25 cellular contexts compared by ENCODE assay signal in the genomic region with DNA sequence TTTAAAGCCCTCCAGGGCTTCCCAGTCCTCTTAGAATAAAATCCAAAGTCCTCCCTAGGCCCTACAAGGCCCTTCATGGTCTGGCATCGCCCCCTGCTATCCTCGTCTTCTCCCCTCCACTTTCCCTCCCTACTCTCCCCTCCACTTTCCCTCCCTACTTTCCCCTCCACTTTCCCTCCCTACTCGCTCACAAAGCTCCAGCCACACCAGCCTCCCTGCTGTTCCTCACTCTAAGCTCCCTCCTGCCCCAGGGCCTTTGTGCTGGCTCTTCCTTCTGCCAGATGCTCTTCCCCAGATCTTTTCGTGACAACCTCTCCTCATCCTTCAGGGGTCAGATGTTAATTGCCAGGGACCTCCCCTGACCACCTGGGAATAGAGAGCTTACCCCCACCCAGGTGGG. TPM values are rescaled to one million over a fixed set of nuclear protein-coding genes. Genes with fewer than 3 reads are reported as not detected.
"Had no signal": no experiment of that assay in that cellular context is flagged by ENCODE, and none has a peak within 500 bp of the region (broad histone marks: within the 10 kb centered on the region; RNA-seq: fewer than 3 reads in every experiment).

No MANE protein-coding gene starts in this region.

- H3K9me3 Mint-ChIP-seq: activated CD4-positive, alpha-beta memory T cell treated with anti-CD3 and anti-CD28 coated beads, Interleukin-2, amount 10 ng/mL, durations not matched to agents 7 days and 5 days; activated naive CD4-positive, alpha-beta T cell treated with anti-CD3 and anti-CD28 coated beads, Interleukin-2, amount 50 U/mL, for 72 hours; naive B cell; neural crest cell had no signal

- H3K27me3 Mint-ChIP-seq: activated CD4-positive, alpha-beta memory T cell treated with anti-CD3 and anti-CD28 coated beads, Interleukin-2, amount 10 ng/mL, durations not matched to agents 7 days and 5 days; naive B cell had no signal

- H3K4me3 ChIP-seq: adrenal gland, body of pancreas, gastrocnemius medialis, psoas muscle, sigmoid colon, tibial nerve had no signal

- H3K4me3 Mint-ChIP-seq: activated CD4-positive, alpha-beta memory T cell treated with anti-CD3 and anti-CD28 coated beads, Interleukin-2, amount 10 ng/mL, durations not matched to agents 7 days and 5 days; activated CD8-positive, alpha-beta memory T cell treated with anti-CD3 and anti-CD28 coated beads, Interleukin-2, amount 10 ng/mL, durations not matched to agents 7 days and 5 days; naive B cell; neural crest cell had no signal

- H3K4me1 Mint-ChIP-seq: neural crest cell had no signal

- H3K9me3 ChIP-seq: adrenal gland, body of pancreas, gastrocnemius medialis, psoas muscle, sigmoid colon, tibial nerve had no signal

- ATAC-seq: activated CD4-positive, CD25-positive, alpha-beta regulatory T cell treated with anti-CD3 and anti-CD28 coated beads, Interleukin-2, amount 50 U/mL, for 24 hours; activated CD8-positive, alpha-beta memory T cell treated with anti-CD3 and anti-CD28 coated beads, Interleukin-2, amount 10 ng/mL, durations not matched to agents 7 days and 5 days; activated naive CD4-positive, alpha-beta T cell treated with anti-CD3 and anti-CD28 coated beads, Interleukin-2, amount 50 U/mL, for 72 hours; body of pancreas; gastrocnemius medialis; left cardiac atrium; psoas muscle had no signal

- H3K36me3 ChIP-seq: gastrocnemius medialis, sigmoid colon, WERI-Rb-1 had no signal

- H2AFZ ChIP-seq: parathyroid adenoma had no signal

- DNase-seq: activated CD4-positive, alpha-beta memory T cell treated with anti-CD3 and anti-CD28 coated beads, Interleukin-2, amount 10 ng/mL, durations not matched to agents 7 days and 5 days; activated CD4-positive, alpha-beta T cell treated with anti-CD3 and anti-CD28 coated beads for 48 hours; activated CD8-positive, alpha-beta memory T cell treated with anti-CD3 and anti-CD28 coated beads, Interleukin-2, amount 10 ng/mL, durations not matched to agents 7 days and 5 days; activated naive CD4-positive, alpha-beta T cell; activated T-cell treated with anti-CD3 and anti-CD28 coated beads, Interleukin-2, amount 50 U/mL, for 48 hours; adrenal gland; body of pancreas; effector CD8-positive, alpha-beta T cell; gastrocnemius medialis; hippocampal formation; left cardiac atrium; mammary epithelial cell; naive B cell; nucleus accumbens; sigmoid colon; stimulated activated CD4-positive, alpha-beta T cell treated with anti-CD3 and anti-CD28 coated beads, Interleukin-4, amount 100 ng/mL, for 24 hours; stimulated activated naive CD4-positive, alpha-beta T cell; T-helper 1 cell; WERI-Rb-1 had no signal

- H3K27ac ChIP-seq: adrenal gland, body of pancreas, gastrocnemius medialis, parathyroid adenoma, psoas muscle, sigmoid colon, tibial nerve, WERI-Rb-1 had no signal

- H3K27ac Mint-ChIP-seq: activated CD4-positive, alpha-beta memory T cell treated with anti-CD3 and anti-CD28 coated beads, Interleukin-2, amount 10 ng/mL, durations not matched to agents 7 days and 5 days; activated CD8-positive, alpha-beta memory T cell treated with anti-CD3 and anti-CD28 coated beads, Interleukin-2, amount 10 ng/mL, durations not matched to agents 7 days and 5 days had no signal

- H3K27me3 ChIP-seq: adrenal gland, body of pancreas, gastrocnemius medialis, sigmoid colon, tibial nerve had no signal

- H3K36me3 Mint-ChIP-seq: activated CD8-positive, alpha-beta memory T cell treated with anti-CD3 and anti-CD28 coated beads, Interleukin-2, amount 10 ng/mL, durations not matched to agents 7 days and 5 days; activated naive CD4-positive, alpha-beta T cell treated with anti-CD3 and anti-CD28 coated beads, Interleukin-2, amount 50 U/mL, for 72 hours had no signal

- H3K79me2 ChIP-seq: parathyroid adenoma had no signal

- H3K4me1 ChIP-seq: body of pancreas, gastrocnemius medialis, parathyroid adenoma, psoas muscle, sigmoid colon had no signal

RNA-seq across cellular contexts. Expression of a gene that starts 43.8 kb away (rescaled TPM):
- total RNA-seq: activated CD4-positive, alpha-beta memory T cell treated with anti-CD3 and anti-CD28 coated beads, Interleukin-2, amount 10 ng/mL, durations not matched to agents 7 days and 5 days; activated CD8-positive, alpha-beta memory T cell treated with anti-CD3 and anti-CD28 coated beads, Interleukin-2, amount 10 ng/mL, durations not matched to agents 7 days and 5 days had no signal
